ENCODE assay signal across 2 cellular contexts in genomic region chr21:23153842-23154241, GRCh38.
A peak's percentile ranks its signal among the peaks of the same experiment; 100 is the strongest.
DNase-seq lines count a peak whose midpoint lies in the region; ATAC-seq, FAIRE-seq and TF ChIP-seq lines count a peak whose summit lies in the region.
"Not testable (repeated sequence)": the region's sequence is repeated elsewhere in the genome, so short reads cannot be mapped to it uniquely, and the experiment has no call there.

No MANE protein-coding gene starts in this region.

- WGBS in K562 (ENCODE audit: insufficient coverage, low coverage, missing lambda C conversion rate): 0% methylated on average over 3 of the region's 3 CpGs

- not testable (repeated sequence) for TF ChIP-seq EP300 in K562 (IDR thresholded peaks at IDR 0.05; ENCODE audit: low read length)

- not testable (repeated sequence) for TF ChIP-seq POLR2A in K562 (conservative IDR thresholded peaks at IDR 0.05)

- H3K4me2 ChIP-seq in SU-DHL-6 (ENCODE audit: low read depth, low read length, poor library complexity, severe bottlenecking); K562 (ENCODE audit: insufficient read depth, low read length): not testable (repeated sequence)

- TF ChIP-seq CTCF in SU-DHL-6 (IDR thresholded peaks at IDR 0.05; ENCODE audit: insufficient read depth, low read length, poor library complexity, severe bottlenecking); K562 (IDR thresholded peaks at IDR 0.05 in 2 of 3, conservative IDR thresholded peaks at IDR 0.05 in 1 of 3; ENCODE audit: insufficient read depth in 2 of 3, low read depth in 1 of 3, low read length in 3 of 3): not testable (repeated sequence)

- H3K4me1 ChIP-seq in K562 (replicated peaks in 1 of 2; ENCODE audit: control insufficient read depth in 2 of 2, insufficient read depth in 2 of 2, low read length in 2 of 2): not testable (repeated sequence)

- FAIRE-seq in K562 (lab: Jason Lieb, UNC): not testable (repeated sequence)

- in situ Hi-C loops in K562 (cut with MboI): not testable (repeated sequence)

- H3K9me1 ChIP-seq in K562 (ENCODE audit: control insufficient read depth, insufficient read depth, low read length): not testable (repeated sequence)

- H3F3A ChIP-seq in SU-DHL-6 (ENCODE audit: insufficient read depth): not testable (repeated sequence)

- not testable (repeated sequence) for H4K20me1 ChIP-seq in SU-DHL-6 (ENCODE audit: low read depth, low read length); K562 (replicated peaks; ENCODE audit: control insufficient read depth, insufficient read depth, low read length)

- not testable (repeated sequence) for TF ChIP-seq RAD21 in K562 (CRISPR knock-in tag; conservative IDR thresholded peaks at IDR 0.05 in 1 of 2, IDR thresholded peaks at IDR 0.05 in 1 of 2)

- H3K27ac ChIP-seq in SU-DHL-6 (ENCODE audit: low read depth, low read length); K562 (ENCODE audit: extremely low read depth, low read depth, low read length): not testable (repeated sequence)

- not testable (repeated sequence) for H3K27me3 ChIP-seq in SU-DHL-6 (ENCODE audit: low read length); K562 (ENCODE audit: control insufficient read depth in 2 of 2, insufficient read depth in 2 of 2, low read length in 2 of 2)

- not testable (repeated sequence) for H3K36me3 ChIP-seq in SU-DHL-6 (ENCODE audit: low read length); K562 (ENCODE audit: control insufficient read depth, insufficient read depth, low read length)

- not testable (repeated sequence) for H3K9me2 ChIP-seq in SU-DHL-6 (replicated peaks; ENCODE audit: insufficient read depth, low read length)

- POLR2A ChIA-PET in K562 (lab: Yijun Ruan, JAX): not testable (repeated sequence)

- not testable (repeated sequence) for BruUV-seq in K562 (replicated peaks; lab: Mats Ljungman, UMichigan)

- not testable (repeated sequence) for H3K79me2 ChIP-seq in SU-DHL-6 (ENCODE audit: insufficient read depth, low read length); K562 (ENCODE audit: control insufficient read depth, insufficient read depth, low read length)

- peak overlapping the region; percentile 9 for H2AFZ ChIP-seq in SU-DHL-6 (ENCODE audit: low read depth, low read length, severe bottlenecking)
- not testable (repeated sequence) for H2AFZ ChIP-seq in K562 (ENCODE audit: low read depth, low read length)

- intact Hi-C loops in K562 (cut with micrococcal nuclease): not testable (repeated sequence)

- H3K9ac ChIP-seq in SU-DHL-6 (ENCODE audit: low read length); K562 (ENCODE audit: insufficient read depth in 1 of 2, low read depth in 2 of 2, low read length in 2 of 2): not testable (repeated sequence)

- CTCF ChIA-PET in K562 (lab: Yijun Ruan, JAX; ENCODE audit: low intra/inter-chr PET ratio): not testable (repeated sequence)

- H3K4me3 ChIP-seq in SU-DHL-6 (ENCODE audit: insufficient read depth, low read length, poor library complexity, severe bottlenecking); K562: not testable (repeated sequence)

- not testable (repeated sequence) for DNase-seq in K562 (ENCODE audit: extremely low read depth in 1 of 4, low spot score in 3 of 4)

- not testable (repeated sequence) for ATAC-seq in K562

- H3K9me3 ChIP-seq in SU-DHL-6 (ENCODE audit: insufficient read depth, low read length); K562 (replicated peaks; ENCODE audit: control insufficient read depth, insufficient read depth, low read depth, low read length): not testable (repeated sequence)

TF ChIP-seq in K562, 482 proteins besides CTCF, POLR2A, EP300 and RAD21:
- peak; percentile 72 for TF ChIP-seq NFIX (CRISPR knock-in tag; IDR thresholded peaks at IDR 0.05; ENCODE audit: low read depth)
- peak; percentile 82 for TF ChIP-seq NFIC (IDR thresholded peaks at IDR 0.05)
